Comparison of ENCODE assay signal across 19 cellular contexts in the genomic region with DNA sequence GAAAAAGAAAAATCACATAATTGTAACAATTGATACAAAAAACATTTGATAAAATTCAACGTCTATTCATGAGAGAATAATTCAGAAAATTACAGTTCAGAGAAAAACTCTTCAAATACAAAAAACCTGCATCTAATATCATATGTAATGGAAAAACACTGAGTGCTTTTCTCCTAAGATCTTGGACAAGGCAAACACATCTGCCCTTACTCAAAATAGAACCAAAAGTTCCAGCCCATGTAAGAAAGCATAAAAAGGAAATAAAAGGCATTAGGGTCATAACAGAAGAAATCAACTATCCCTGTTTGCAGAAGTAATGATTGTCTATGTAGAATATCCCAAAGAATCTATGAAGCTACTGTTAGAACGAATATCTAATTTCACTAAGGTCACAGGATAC.
"Had no signal": no experiment of that assay in that cellular context is flagged by ENCODE, and none has a peak within 500 bp of the region (broad histone marks: within the 10 kb centered on the region; RNA-seq: fewer than 3 reads in every experiment).

No MANE protein-coding gene starts in this region.

- H3K27me3 ChIP-seq: gastroesophageal sphincter, ovary, sigmoid colon had no signal

- ATAC-seq: activated CD8-positive, alpha-beta T cell treated with anti-CD3 and anti-CD28 coated beads for 36 hours; activated naive CD4-positive, alpha-beta T cell treated with anti-CD3 and anti-CD28 coated beads, Interleukin-2, amount 50 U/mL, for 72 hours; gastroesophageal sphincter; left lobe of liver; stimulated activated memory B cell treated with anti-CD40 and anti-IgM and Interleukin-4, amounts not matched to agents 10 μg/mL and 1 μg/mL and 100 μg/mL, for 72 hours; WTC11 had no signal

- H3K36me3 ChIP-seq: gastroesophageal sphincter, ovary, sigmoid colon had no signal

- H3K27ac Mint-ChIP-seq: activated CD8-positive, alpha-beta T cell treated with anti-CD3 and anti-CD28 coated beads for 36 hours; activated naive CD4-positive, alpha-beta T cell treated with anti-CD3 and anti-CD28 coated beads, Interleukin-2, amount 50 U/mL, for 72 hours; brain; memory B cell; stimulated activated memory B cell treated with anti-CD40 and anti-IgM and Interleukin-4, amounts not matched to agents 10 μg/mL and 1 μg/mL and 100 μg/mL, for 72 hours; WTC11 had no signal

- H3K4me1 ChIP-seq: sigmoid colon had no signal

- H3K27me3 Mint-ChIP-seq: activated CD8-positive, alpha-beta T cell treated with anti-CD3 and anti-CD28 coated beads for 36 hours; brain; central memory CD8-positive, alpha-beta T cell had no signal

- H3K9me3 Mint-ChIP-seq: memory B cell; stimulated activated memory B cell treated with anti-CD40 and anti-IgM and Interleukin-4, amounts not matched to agents 10 μg/mL and 1 μg/mL and 100 μg/mL, for 72 hours had no signal

- H3K4me1 Mint-ChIP-seq: central memory CD8-positive, alpha-beta T cell; memory B cell had no signal

- H3K27ac ChIP-seq: epithelial cell of prostate, gastroesophageal sphincter, ovary had no signal

- H3K4me3 Mint-ChIP-seq: activated CD8-positive, alpha-beta T cell treated with anti-CD3 and anti-CD28 coated beads for 36 hours; brain; central memory CD8-positive, alpha-beta T cell; memory B cell; stimulated activated memory B cell treated with anti-CD40 and anti-IgM and Interleukin-4, amounts not matched to agents 10 μg/mL and 1 μg/mL and 100 μg/mL, for 72 hours; WTC11 had no signal

- H3K9me3 ChIP-seq: ovary, sigmoid colon had no signal

- H3K4me3 ChIP-seq: gastroesophageal sphincter, ovary, sigmoid colon had no signal

- DNase-seq: activated CD4-positive, alpha-beta T cell treated with anti-CD3 and anti-CD28 coated beads for 4 hours; activated CD8-positive, alpha-beta T cell treated with anti-CD3 and anti-CD28 coated beads for 36 hours; activated effector memory CD4-positive, alpha-beta T cell treated with anti-CD3 and anti-CD28 coated beads, Interleukin-2, amount 50 U/mL, for 16 hours; activated T-cell treated with anti-CD3 and anti-CD28 coated beads, Interleukin-2, amount 50 U/mL, for 48 hours; amniotic stem cell; dermis blood vessel endothelial cell; ovary; sigmoid colon; stimulated activated CD4-positive, alpha-beta T cell treated with anti-CD3 and anti-CD28 coated beads, Interleukin-2, amount 100 ng/mL, for 48 hours; T-helper 2 cell had no signal

- H3K36me3 Mint-ChIP-seq: activated naive CD4-positive, alpha-beta T cell treated with anti-CD3 and anti-CD28 coated beads, Interleukin-2, amount 50 U/mL, for 72 hours; memory B cell; stimulated activated memory B cell treated with anti-CD40 and anti-IgM and Interleukin-4, amounts not matched to agents 10 μg/mL and 1 μg/mL and 100 μg/mL, for 72 hours; WTC11 had no signal
